12 cellular contexts compared by ENCODE assay signal in the genomic region with DNA sequence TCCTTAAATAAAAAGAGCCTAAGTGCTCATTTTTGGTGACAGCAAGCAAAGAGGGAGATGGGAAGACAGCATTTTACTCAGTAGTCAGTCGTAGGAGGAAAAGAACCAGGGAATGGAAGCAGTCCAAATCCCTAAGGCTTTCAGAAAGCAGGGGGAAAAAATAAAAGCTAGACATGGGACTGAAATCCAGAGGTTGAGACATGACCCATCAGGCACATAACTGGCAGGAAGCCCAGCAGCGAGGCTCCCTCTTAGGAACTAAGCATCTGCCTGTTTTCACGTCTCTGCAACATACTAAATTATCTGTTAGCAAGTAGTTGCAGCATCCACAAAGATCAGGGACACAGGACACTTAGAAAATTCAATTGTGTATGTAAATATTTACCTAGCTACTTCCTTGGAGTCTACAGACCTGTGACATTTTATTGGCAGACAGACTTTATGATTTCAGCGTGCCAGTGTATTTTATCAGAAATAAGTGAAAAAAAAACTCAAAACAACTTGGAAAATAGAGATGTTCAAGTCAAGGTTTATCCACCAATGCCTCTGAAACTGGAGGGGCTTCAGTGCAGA.
DNase-seq lines count a peak whose midpoint lies in the region; ATAC-seq and TF ChIP-seq lines count a peak whose summit lies in the region.
"Had no signal": no experiment of that assay in that cellular context is flagged by ENCODE, and none has a peak within 500 bp of the region (broad histone marks: within the 10 kb centered on the region; RNA-seq: fewer than 3 reads in every experiment).

No MANE protein-coding gene starts in this region.

- H3K9me3 ChIP-seq in right cardiac atrium (ENCODE audit: control insufficient read depth, low read length) (no peaks in the 10 kb centered on the region), sigmoid colon (no peaks in the 10 kb centered on the region)
- H3K9me3 ChIP-seq: SJCRH30 had no signal

- H3K4me3 ChIP-seq in right cardiac atrium (ENCODE audit: low read length) (no peak overlapping the region), sigmoid colon (no peak overlapping the region)
- H3K4me3 ChIP-seq: BLaER1 treated with 17β-estradiol and CSF1 and Interleukin-3, amounts not matched to agents 10 nM and 100 nM; SJCRH30 had no signal

- peaks cover 10% of the 10 kb centered on the region for H3K4me1 ChIP-seq in right cardiac atrium (ENCODE audit: control insufficient read depth, insufficient read depth, low read length)
- H3K4me1 ChIP-seq in sigmoid colon: peaks cover 0 to 27% (median 20%) of the 10 kb centered on the region in 4 donors
- H3K4me1 ChIP-seq: SJCRH30 had no signal

- DNase-seq in DMS53 treated with DMSO at 0.1 percent for 48 hours (lab: John Stamatoyannopoulos, UW; ENCODE audit: unreplicated experiment): peak; percentile 40
- DNase-seq in MCF 10A (ENCODE audit: unreplicated experiment): peak; percentile 67
- DNase-seq in right cardiac atrium: peak; percentile 75 to 92 (median 86)
- DNase-seq in sigmoid colon: peak; percentile 75
- DNase-seq in stimulated activated CD4-positive, alpha-beta T cell treated with anti-CD3 and anti-CD28 coated beads, Interleukin-2, amount 100 ng/mL, for 48 hours: no peak
- DNase-seq: NCI-H146; SJCRH30; stimulated activated CD4-positive, alpha-beta T cell treated with anti-CD3 and anti-CD28 coated beads, Interleukin-4, amount 100 ng/mL, for 4 hours had no signal

- no peaks in the 10 kb centered on the region for H3K36me3 Mint-ChIP-seq in MCF 10A (ENCODE audit: insufficient read depth, unreplicated experiment)

- TF ChIP-seq POLR2A in sigmoid colon (IDR thresholded peaks at IDR 0.05): no peak

- intact Hi-C loops in MCF 10A (cut with micrococcal nuclease) (no loop called here), right cardiac atrium (cut with DNase I) (no loop called here), sigmoid colon (cut with DNase I) (no loop called here)

- no TSS peak for BruUV-seq in MCF 10A (replicated peaks; lab: Mats Ljungman, UMichigan)

- H3K27me3 Mint-ChIP-seq in MCF 10A (ENCODE audit: insufficient read depth, unreplicated experiment): no peaks in the 10 kb centered on the region

- 15% methylated on average over 4 of the region's 4 CpGs for WGBS in right cardiac atrium
- 8 to 41% methylated on average over 4 of the region's 4 CpGs for WGBS in sigmoid colon, 2 donors

- H3K27me3 ChIP-seq in right cardiac atrium (ENCODE audit: control insufficient read depth, insufficient read depth) (no peaks in the 10 kb centered on the region), sigmoid colon (no peaks in the 10 kb centered on the region)
- H3K27me3 ChIP-seq: BLaER1 treated with 17β-estradiol and CSF1 and Interleukin-3, amounts not matched to agents 10 nM and 100 nM; SJCRH30 had no signal

- H3K27ac Mint-ChIP-seq in MCF 10A (ENCODE audit: low read depth, unreplicated experiment): peak overlapping the region; percentile 88

- no peak for TF ChIP-seq CTCF in MCF 10A (IDR thresholded peaks at IDR 0.05; ENCODE audit: unreplicated experiment)
- TF ChIP-seq CTCF in sigmoid colon (IDR thresholded peaks at IDR 0.05): no peak

- H3K27ac ChIP-seq in right cardiac atrium (ENCODE audit: low read length) (peak overlapping the region; percentile 57), sigmoid colon (peak overlapping the region in 3 of 4 donors; percentile 19 to 59 (median 30))
- H3K27ac ChIP-seq: SJCRH30 had no signal

- POLR2A ChIA-PET in MCF 10A (lab: Yijun Ruan, JAX): no interaction called here

- CTCF ChIA-PET in MCF 10A (lab: Yijun Ruan, JAX): interaction anchor here (0.5 to 1.3 kb wide), 2 partner anchors 227 to 345 kb away, joined by 3 to 4 read pairs; no protein-coding TSS in a partner anchor

- ATAC-seq in right cardiac atrium (peak; percentile 69 to 71), GM19397 (IDR thresholded peaks at IDR 0.05; ENCODE audit: unreplicated experiment) (no peak), GM21423 (IDR thresholded peaks at IDR 0.05; ENCODE audit: unreplicated experiment) (no peak), GM21619 (IDR thresholded peaks at IDR 0.05; ENCODE audit: unreplicated experiment) (no peak)

- H3K9me3 Mint-ChIP-seq in MCF 10A (ENCODE audit: unreplicated experiment): peaks cover 8% of the 10 kb centered on the region

- H3K36me3 ChIP-seq in sigmoid colon: no peaks in the 10 kb centered on the region
- H3K36me3 ChIP-seq: BLaER1 treated with 17β-estradiol and CSF1 and Interleukin-3, amounts not matched to agents 10 nM and 100 nM; SJCRH30 had no signal

- H3K4me1 Mint-ChIP-seq in MCF 10A (ENCODE audit: insufficient read depth, unreplicated experiment): peaks cover 42% of the 10 kb centered on the region

- no peak for TF ChIP-seq EP300 in sigmoid colon (IDR thresholded peaks at IDR 0.05)

- H3K4me3 Mint-ChIP-seq in MCF 10A (ENCODE audit: unreplicated experiment): no peak overlapping the region

Comparison
In these comparisons a context has a peak if more than half of its experiments do, and no peak if none do; other contexts are left out.
1. DNase-seq: peak in DMS53 treated with DMSO at 0.1 percent for 48 hours (single experiment), MCF 10A (single experiment), right cardiac atrium (3 of 3) and sigmoid colon (single experiment); none in stimulated activated CD4-positive, alpha-beta T cell treated with anti-CD3 and anti-CD28 coated beads, Interleukin-2, amount 100 ng/mL, for 48 hours (0 of 2).
2. ATAC-seq: peak in right cardiac atrium (2 of 2); none in GM19397 (single experiment), GM21423 (single experiment) and GM21619 (single experiment).